In genomic region chr18:51110073-51110797, GRCh38 we compare ENCODE assay signal across 8 cellular contexts.
DNase-seq lines count a peak whose midpoint lies in the region; ATAC-seq lines count a peak whose summit lies in the region.

No MANE protein-coding gene starts in this region.

- H3K27ac Mint-ChIP-seq in activated naive CD4-positive, alpha-beta T cell treated with anti-CD3 and anti-CD28 coated beads for 36 hours = no peak overlapping the region

- 0 out of 2 replicates have a peak, but pooled peaks cover 2% of the 10 kb centered on the region for H3K9me3 ChIP-seq in SJCRH30 (replicated peaks)

- H3K27me3 Mint-ChIP-seq in activated naive CD4-positive, alpha-beta T cell treated with anti-CD3 and anti-CD28 coated beads for 36 hours (ENCODE audit: low read depth) = no peaks in the 10 kb centered on the region

- H3K27me3 ChIP-seq in SJCRH30 = no peaks in the 10 kb centered on the region

- no peaks in the 10 kb centered on the region for H3K36me3 ChIP-seq in SJCRH30

- DNase-seq in Ammon's horn (ENCODE audit: low spot score) (peak; percentile 59), GM19238 (ENCODE audit: insufficient read length, low spot score) (peak; percentile 79), SJCRH30 (peak; percentile 49 to 63), cardiac septum (ENCODE audit: low spot score) (peak; percentile 81), putamen (ENCODE audit: low spot score) (peak; percentile 39), DMS79 treated with DMSO at 0.1 percent for 48 hours (lab: John Stamatoyannopoulos, UW) (no peak)
- peak; percentile 76 for DNase-seq in activated naive CD4-positive, alpha-beta T cell treated with anti-CD3 and anti-CD28 coated beads for 36 hours

- no peak overlapping the region for H3K27ac ChIP-seq in SJCRH30

- no peaks in the 10 kb centered on the region for H3K4me1 ChIP-seq in SJCRH30

- no peak overlapping the region for H3K4me3 Mint-ChIP-seq in activated naive CD4-positive, alpha-beta T cell treated with anti-CD3 and anti-CD28 coated beads for 36 hours

- H3K9me3 Mint-ChIP-seq in activated naive CD4-positive, alpha-beta T cell treated with anti-CD3 and anti-CD28 coated beads for 36 hours = no peaks in the 10 kb centered on the region

- peak overlapping the region; percentile 25; the same call in 1 of the 2 replicates for H3K4me3 ChIP-seq in SJCRH30

- CTCF ChIA-PET in activated naive CD4-positive, alpha-beta T cell treated with anti-CD3 and anti-CD28 coated beads for 36 hours (lab: Charles Lee) = interaction anchor here (0.6 to 3.1 kb wide), 23 partner anchors 10 to 658 kb away, joined by 3 to 13 read pairs (median 4); no protein-coding TSS in a partner anchor

- peaks cover 17% of the 10 kb centered on the region for H3K4me1 Mint-ChIP-seq in activated naive CD4-positive, alpha-beta T cell treated with anti-CD3 and anti-CD28 coated beads for 36 hours (ENCODE audit: low read depth)

- ATAC-seq in HG03196 (IDR thresholded peaks at IDR 0.05; ENCODE audit: unreplicated experiment) = peak; percentile 78

- no peaks in the 10 kb centered on the region for H3K36me3 Mint-ChIP-seq in activated naive CD4-positive, alpha-beta T cell treated with anti-CD3 and anti-CD28 coated beads for 36 hours (ENCODE audit: low read depth)

- intact Hi-C loops in activated naive CD4-positive, alpha-beta T cell treated with anti-CD3 and anti-CD28 coated beads for 36 hours (cut with micrococcal nuclease) = loop anchor here (1.0 to 5.0 kb wide), 3 partner anchors 275 to 612 kb away; no protein-coding TSS in a partner anchor
- intact Hi-C loops in cardiac septum (cut with DNase I) = no loop called here
